Comparison of ENCODE assay signal across 19 cellular contexts in the genomic region with DNA sequence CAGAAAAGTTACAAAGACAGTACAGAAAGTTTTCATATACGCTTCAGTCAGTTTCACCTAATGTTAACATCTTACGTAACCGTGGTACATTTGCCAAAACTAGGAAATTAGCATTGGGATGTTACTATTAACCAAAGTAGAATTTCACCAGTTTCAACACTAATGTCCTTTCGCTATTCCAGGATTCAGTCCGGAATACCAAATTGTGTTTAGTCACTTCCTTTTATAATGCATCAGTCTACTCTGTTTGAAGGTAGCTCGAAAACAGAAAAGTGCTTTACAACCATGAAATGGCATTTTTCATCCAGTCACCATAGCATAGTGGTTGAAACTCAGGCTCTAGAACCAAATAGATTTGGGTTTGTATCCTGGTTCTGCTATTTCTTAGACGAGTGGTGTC. TPM values are rescaled to one million over a fixed set of nuclear protein-coding genes. Genes with fewer than 3 reads are reported as not detected.
A peak's percentile ranks its signal among the peaks of the same experiment; 100 is the strongest.
DNase-seq lines count a peak whose midpoint lies in the region; ATAC-seq, FAIRE-seq and TF ChIP-seq lines count a peak whose summit lies in the region.
"Had no signal": no experiment of that assay in that cellular context is flagged by ENCODE, and none has a peak within 500 bp of the region (broad histone marks: within the 10 kb centered on the region; RNA-seq: fewer than 3 reads in every experiment).

No MANE protein-coding gene starts in this region.

- peaks cover 7% of the 10 kb centered on the region for H3K4me1 Mint-ChIP-seq in CD8-positive, alpha-beta T cell (ENCODE audit: low read depth)

- H3K4me3 Mint-ChIP-seq in CD8-positive, alpha-beta T cell: no peak overlapping the region
- H3K4me3 Mint-ChIP-seq: HFFc6 had no signal

- H3K36me3 Mint-ChIP-seq in CD8-positive, alpha-beta T cell: peaks cover 46% of the 10 kb centered on the region

- intact Hi-C loops in CD8-positive, alpha-beta T cell (cut with DNase I, micrococcal nuclease): no loop called here

- POLR2A ChIA-PET in CD8-positive, alpha-beta T cell (lab: Charles Lee): no interaction called here

- H3K9me3 ChIP-seq in CD8-positive, alpha-beta T cell (ENCODE audit: low read length): no peaks in the 10 kb centered on the region
- H3K9me3 ChIP-seq: BLaER1 had no signal

- no peak for TF ChIP-seq POLR2A in H54 (IDR thresholded peaks at IDR 0.05; ENCODE audit: low read depth, low read length)

- no peaks in the 10 kb centered on the region for H3K4me1 ChIP-seq in CD8-positive, alpha-beta T cell (ENCODE audit: insufficient read depth, low read length)

- FAIRE-seq in H54 (lab: Jason Lieb, UNC): peak; percentile 69
- FAIRE-seq: GM12891, GM19239, H1, HepG2, HTR-8/SVneo had no signal

- H3K36me3 ChIP-seq in CD8-positive, alpha-beta T cell (ENCODE audit: insufficient read depth, low read length): peaks cover 3% of the 10 kb centered on the region

- DNase-seq in H54 (ENCODE audit: insufficient read length, low spot score): no peak
- peak; percentile 53 for DNase-seq in dermis blood vessel endothelial cell
- peak; percentile 44 to 86 for DNase-seq in lung microvascular endothelial cell (ENCODE audit: low read depth in 2 of 2)
- no peak for DNase-seq in GM19240 (ENCODE audit: insufficient read length, low spot score)
- DNase-seq in GM03348 (ENCODE audit: low spot score): no peak
- no peak for DNase-seq in CD8-positive, alpha-beta T cell
- DNase-seq: AML-193, Calu3, DMS 273 treated with DMSO at 0.1 percent for 48 hours, HCEC 1CT, HFFc6 had no signal

- no peaks in the 10 kb centered on the region for H3K27me3 ChIP-seq in CD8-positive, alpha-beta T cell (ENCODE audit: insufficient read depth, low read length)
- H3K27me3 ChIP-seq: BLaER1 had no signal

- H3K9me3 Mint-ChIP-seq in CD8-positive, alpha-beta T cell: no peaks in the 10 kb centered on the region
- H3K9me3 Mint-ChIP-seq: HFFc6 had no signal

- no peak overlapping the region for H3K27ac Mint-ChIP-seq in CD8-positive, alpha-beta T cell
- H3K27ac Mint-ChIP-seq: HFFc6 had no signal

- TF ChIP-seq CTCF in CD8-positive, alpha-beta T cell (IDR thresholded peaks at IDR 0.05): no peak

- H3K4me3 ChIP-seq in CD8-positive, alpha-beta T cell (ENCODE audit: low read depth, low read length): no peak overlapping the region
- H3K4me3 ChIP-seq: BLaER1 had no signal

- no peaks in the 10 kb centered on the region for H3K27me3 Mint-ChIP-seq in CD8-positive, alpha-beta T cell (ENCODE audit: low read depth)

- no peak overlapping the region for H3K27ac ChIP-seq in CD8-positive, alpha-beta T cell (ENCODE audit: low read depth, low read length)
- H3K27ac ChIP-seq: BLaER1 had no signal

- ATAC-seq in GM19023 (IDR thresholded peaks at IDR 0.05; ENCODE audit: unreplicated experiment): no peak
- no peak for ATAC-seq in CD8-positive, alpha-beta T cell
- ATAC-seq: HepG2 had no signal

- CTCF ChIA-PET in CD8-positive, alpha-beta T cell (lab: Charles Lee): no interaction called here

RNA-seq across cellular contexts. Expression of a gene that starts 29.4 kb away (rescaled TPM):
- total RNA-seq in dermis blood vessel endothelial cell: 110 and 203 TPM in 2 replicates
- total RNA-seq in lung microvascular endothelial cell: 77.8 and 85.9 TPM in 2 replicates
- total RNA-seq in CD8-positive, alpha-beta T cell: 10 to 100 TPM; 58.7 to 65.7 TPM

RNA-seq across cellular contexts. Expression of a gene that starts 38.1 kb away (rescaled TPM):
- total RNA-seq in dermis blood vessel endothelial cell: 3.7 and 3.9 TPM in 2 replicates
- 1.7 and 3.6 TPM in 2 replicates for total RNA-seq in lung microvascular endothelial cell
- total RNA-seq in CD8-positive, alpha-beta T cell: 1 to 10 TPM; 2.7 to 3.2 TPM

RNA-seq across cellular contexts. Expression of a gene that starts 55.9 kb away (rescaled TPM):
- not detected in 2 replicates for total RNA-seq in dermis blood vessel endothelial cell
- not detected in 2 replicates for total RNA-seq in lung microvascular endothelial cell
- total RNA-seq in CD8-positive, alpha-beta T cell: not detected
- total RNA-seq: Calu3, Daoy, H1, HepG2, HFFc6 had no signal

Comparison
In these comparisons a context has a peak if more than half of its experiments do, and no peak if none do; other contexts are left out.
1. DNase-seq: peak in dermis blood vessel endothelial cell (single experiment) and lung microvascular endothelial cell (2 of 2); none in H54 (single experiment), GM19240 (single experiment), GM03348 (single experiment) and CD8-positive, alpha-beta T cell (0 of 7).